In genomic region chr3:49017646-49017977, GRCh38 we compare ENCODE assay signal across 8 cellular contexts. TPM values are rescaled to one million over a fixed set of nuclear protein-coding genes. Genes with fewer than 3 reads are reported as not detected.
A peak's percentile ranks its signal among the peaks of the same experiment; 100 is the strongest.
DNase-seq lines count a peak whose midpoint lies in the region; ATAC-seq and TF ChIP-seq lines count a peak whose summit lies in the region.

No MANE protein-coding gene starts in this region.

- peaks cover 6 to 8% of the 10 kb centered on the region in 2 donors for H3K36me3 Mint-ChIP-seq in activated T-cell treated with anti-CD3 and anti-CD28 coated beads, Interleukin-2, amount 50 U/mL, for 72 hours (ENCODE audit: insufficient read depth in 2 of 2)

- no peak for TF ChIP-seq CTCF in heart right ventricle (IDR thresholded peaks at IDR 0.05)
- TF ChIP-seq CTCF in tibial nerve (IDR thresholded peaks at IDR 0.05) = no peak

- H3K4me3 ChIP-seq in heart right ventricle = peak overlapping the region; percentile 64 to 99 (median 92)
- peak overlapping the region; percentile 69 to 96 (median 70) for H3K4me3 ChIP-seq in tibial nerve

- H3K36me3 ChIP-seq in heart right ventricle (peaks cover 0 to 43% (median 20%) of the 10 kb centered on the region in 9 donors), tibial nerve (peaks cover 0 to 41% (median 7%) of the 10 kb centered on the region in 3 donors)

- peaks cover 39% of the 10 kb centered on the region for H3K4me1 Mint-ChIP-seq in activated T-cell treated with anti-CD3 and anti-CD28 coated beads, Interleukin-2, amount 50 U/mL, for 72 hours (ENCODE audit: low read depth)

- intact Hi-C loops in heart right ventricle (cut with DNase I) = no loop called here
- intact Hi-C loops in Right ventricle myocardium inferior (cut with DNase I) = no loop called here
- intact Hi-C loops in left colon (cut with DNase I, micrococcal nuclease) = no loop called here

- no peaks in the 10 kb centered on the region for H3K9me3 Mint-ChIP-seq in activated T-cell treated with anti-CD3 and anti-CD28 coated beads, Interleukin-2, amount 50 U/mL, for 72 hours

- peak overlapping the region in 9 of 10 donors; percentile 73 to 100 (median 78) for H3K27ac ChIP-seq in heart right ventricle
- peak overlapping the region in 3 of 4 donors; percentile 85 to 89 (median 86) for H3K27ac ChIP-seq in tibial nerve

- H3K4me3 Mint-ChIP-seq in activated T-cell treated with anti-CD3 and anti-CD28 coated beads, Interleukin-2, amount 50 U/mL, for 72 hours = peak overlapping the region; percentile 91 to 94

- H3K4me1 ChIP-seq in heart right ventricle (peaks cover 7 to 53% (median 40%) of the 10 kb centered on the region in 9 donors), tibial nerve (peaks cover 0 to 42% (median 26%) of the 10 kb centered on the region in 4 donors)

- peak overlapping the region; percentile 57 for H3K27ac Mint-ChIP-seq in activated T-cell treated with anti-CD3 and anti-CD28 coated beads, Interleukin-2, amount 50 U/mL, for 72 hours

- no peaks in the 10 kb centered on the region for H3K27me3 Mint-ChIP-seq in activated T-cell treated with anti-CD3 and anti-CD28 coated beads, Interleukin-2, amount 50 U/mL, for 72 hours (ENCODE audit: low read depth)

- H3K27me3 ChIP-seq in heart right ventricle = no peaks in the 10 kb centered on the region
- no peaks in the 10 kb centered on the region for H3K27me3 ChIP-seq in tibial nerve

- TF ChIP-seq POLR2A in tibial nerve (IDR thresholded peaks at IDR 0.05) = no peak

- DNase-seq in heart right ventricle = no peak
- DNase-seq in Right ventricle myocardium inferior (ENCODE audit: missing footprints) = no peak
- DNase-seq in activated T-cell treated with anti-CD3 and anti-CD28 coated beads, Interleukin-2, amount 50 U/mL, for 72 hours = no peak
- peak in 1 of 2 donors; percentile 80 for DNase-seq in left colon
- DNase-seq in tibial nerve (ENCODE audit: low spot score in 2 of 2) = no peak
- no peak for DNase-seq in NCI-H1694 (lab: John Stamatoyannopoulos, UW)

- H3K9me3 ChIP-seq in heart right ventricle (no peaks in the 10 kb centered on the region), tibial nerve (no peaks in the 10 kb centered on the region)

- no peak for TF ChIP-seq EP300 in tibial nerve (IDR thresholded peaks at IDR 0.05)

- no peak for ATAC-seq in heart right ventricle
- ATAC-seq in Right ventricle myocardium inferior = no peak
- ATAC-seq in activated T-cell treated with anti-CD3 and anti-CD28 coated beads, Interleukin-2, amount 50 U/mL, for 72 hours (replicated peaks in 1 of 2) = no peak
- peak; percentile 33 for ATAC-seq in left colon
- ATAC-seq in GM21447 (IDR thresholded peaks at IDR 0.05; ENCODE audit: unreplicated experiment) = no peak
- ATAC-seq in HG02763 (IDR thresholded peaks at IDR 0.05; ENCODE audit: unreplicated experiment) = no peak

- whole genome bisulfite sequencing in heart right ventricle, 2 donors = 3 to 5% methylated on average over 21 of the region's 21 CpGs
- WGBS in tibial nerve, 2 donors = 0 to 9% methylated on average over 6 to 14 of the region's 21 CpGs

RNA-seq across cellular contexts. Expression of gene DALRD3, which starts 0.8 kb away (rescaled TPM):
- total RNA-seq in heart right ventricle (10 to 100 TPM in 8 of 10 donors, 1 to 10 TPM in 2; 7.6 to 17.8 (median 13.9) TPM), Right ventricle myocardium inferior (9.0 TPM), left colon (10 to 100 TPM; 19.2 to 20.5 TPM), tibial nerve (10 to 100 TPM; 35.7 to 48.6 (median 43.8) TPM)
- polyA plus RNA-seq in heart right ventricle = 10 to 100 TPM; 15.2 to 16.1 TPM
- total RNA-seq in activated T-cell treated with anti-CD3 and anti-CD28 coated beads, Interleukin-2, amount 50 U/mL, for 72 hours = 10 to 100 TPM; 24.8 to 29.8 TPM

RNA-seq across cellular contexts. Expression of gene NDUFAF3, which starts 4.3 kb away (rescaled TPM):
- 100 to 1,000 TPM; 154 to 186 (median 167) TPM for total RNA-seq in heart right ventricle
- 100 to 1,000 TPM; 184 to 280 TPM for polyA plus RNA-seq in heart right ventricle
- total RNA-seq in Right ventricle myocardium inferior = 157 TPM
- total RNA-seq in activated T-cell treated with anti-CD3 and anti-CD28 coated beads, Interleukin-2, amount 50 U/mL, for 72 hours = 10 to 100 TPM; 31.9 to 35.1 TPM
- 10 to 100 TPM; 65.2 to 70.1 TPM for total RNA-seq in left colon
- 100 to 1,000 TPM; 116 to 122 (median 118) TPM for total RNA-seq in tibial nerve

RNA-seq across cellular contexts. Expression of gene WDR6, which starts 10.4 kb away (rescaled TPM):
- total RNA-seq in heart right ventricle (10 to 100 TPM; 70.4 to 98.8 (median 76.5) TPM), Right ventricle myocardium inferior (83.3 TPM), left colon (100 to 1,000 TPM; 114 to 121 TPM), tibial nerve (100 to 1,000 TPM in 3 of 4 donors, 10 to 100 TPM in 1; 95.3 to 138 (median 117) TPM)
- polyA plus RNA-seq in heart right ventricle = 100 to 1,000 TPM in 1 of 2 donors, 10 to 100 TPM in 1; 77.5 to 126 TPM
- total RNA-seq in activated T-cell treated with anti-CD3 and anti-CD28 coated beads, Interleukin-2, amount 50 U/mL, for 72 hours = 100 to 1,000 TPM; 145 to 159 TPM

RNA-seq across cellular contexts. Expression of gene IMPDH2, which starts 11.6 kb away (rescaled TPM):
- total RNA-seq in heart right ventricle = 10 to 100 TPM; 40.7 to 70.3 (median 58.4) TPM
- polyA plus RNA-seq in heart right ventricle = 100 to 1,000 TPM in 1 of 2 donors, 10 to 100 TPM in 1; 84.0 to 105 TPM
- total RNA-seq in Right ventricle myocardium inferior = 64.3 TPM
- total RNA-seq in activated T-cell treated with anti-CD3 and anti-CD28 coated beads, Interleukin-2, amount 50 U/mL, for 72 hours = 100 to 1,000 TPM; 490 to 562 TPM
- 100 to 1,000 TPM; 102 to 122 TPM for total RNA-seq in left colon
- 100 to 1,000 TPM; 108 to 156 (median 128) TPM for total RNA-seq in tibial nerve

RNA-seq across cellular contexts. Expression of gene P4HTM, which starts 27.6 kb away (rescaled TPM):
- 10 to 100 TPM; 23.8 to 41.7 (median 30.8) TPM for total RNA-seq in heart right ventricle
- polyA plus RNA-seq in heart right ventricle = 10 to 100 TPM; 25.8 to 30.9 TPM
- total RNA-seq in Right ventricle myocardium inferior = 25.5 TPM
- total RNA-seq in activated T-cell treated with anti-CD3 and anti-CD28 coated beads, Interleukin-2, amount 50 U/mL, for 72 hours = 10 to 100 TPM; 42.0 to 45.7 TPM
- 10 to 100 TPM; 33.8 to 47.3 TPM for total RNA-seq in left colon
- total RNA-seq in tibial nerve = 10 to 100 TPM; 76.4 to 99.0 (median 88.8) TPM
